In genomic region chr16:79876332-79876730, GRCh38 we compare ENCODE assay signal across 25 cellular contexts.
A peak's percentile ranks its signal among the peaks of the same experiment; 100 is the strongest.
DNase-seq lines count a peak whose midpoint lies in the region; ATAC-seq and TF ChIP-seq lines count a peak whose summit lies in the region.
"Had no signal": no experiment of that assay in that cellular context is flagged by ENCODE, and none has a peak within 500 bp of the region (broad histone marks: within the 10 kb centered on the region; RNA-seq: fewer than 3 reads in every experiment).

No MANE protein-coding gene starts in this region.

- no peaks in the 10 kb centered on the region for H3K4me1 ChIP-seq in prostate gland (replicated peaks)
- H3K4me1 ChIP-seq: gastrocnemius medialis, pancreas, SJSA1, upper lobe of left lung had no signal

- H3K36me3 ChIP-seq in prostate gland: no peaks in the 10 kb centered on the region
- H3K36me3 ChIP-seq: gastrocnemius medialis, pancreas, SJSA1, upper lobe of left lung, WERI-Rb-1 had no signal

- H3K27me3 ChIP-seq in prostate gland (replicated peaks; ENCODE audit: insufficient read depth): no peaks in the 10 kb centered on the region
- H3K27me3 ChIP-seq: gastrocnemius medialis, pancreas, SJSA1, upper lobe of left lung had no signal

- TF ChIP-seq CTCF in prostate gland (IDR thresholded peaks at IDR 0.05): no peak

- intact Hi-C loops in prostate gland (cut with DNase I): no loop called here

- no peak overlapping the region for H3K27ac ChIP-seq in prostate gland
- H3K27ac ChIP-seq: gastrocnemius medialis, pancreas, SJSA1, upper lobe of left lung, WERI-Rb-1 had no signal

- 96% methylated on average over 3 of the region's 3 CpGs for WGBS in prostate gland

- H3K9me3 ChIP-seq in prostate gland: no peaks in the 10 kb centered on the region
- H3K9me3 ChIP-seq: gastrocnemius medialis, pancreas, SJSA1, upper lobe of left lung had no signal

- ATAC-seq in GM18867 (IDR thresholded peaks at IDR 0.05; ENCODE audit: unreplicated experiment): peak; percentile 66
- peak; percentile 62 for ATAC-seq in GM21825 (IDR thresholded peaks at IDR 0.05; ENCODE audit: unreplicated experiment)
- peak; percentile 64 for ATAC-seq in HG03103 (IDR thresholded peaks at IDR 0.05; ENCODE audit: low read depth, unreplicated experiment)
- no peak for ATAC-seq in HG03175 (IDR thresholded peaks at IDR 0.05; ENCODE audit: unreplicated experiment)
- no peak for ATAC-seq in GM19452 (IDR thresholded peaks at IDR 0.05; ENCODE audit: unreplicated experiment)
- ATAC-seq: gastrocnemius medialis; naive thymus-derived CD4-positive, alpha-beta T cell; PC-3 had no signal

- peak; percentile 31 for DNase-seq in glomerular visceral epithelial cell (ENCODE audit: extremely low spot score)
- no peak for DNase-seq in prostate gland (ENCODE audit: low spot score)
- no peak for DNase-seq in HT-29 (ENCODE audit: low spot score)
- DNase-seq: activated CD4-positive, alpha-beta T cell treated with anti-CD3 and anti-CD28 coated beads, Interleukin-2, amount 50 U/mL, for 48 hours; activated naive CD4-positive, alpha-beta T cell treated with anti-CD3 and anti-CD28 coated beads for 36 hours; activated T-cell treated with anti-CD3 and anti-CD28 coated beads for 4 hours; aorta; CD8-positive, alpha-beta memory T cell; DND-41; erythroblast; gastrocnemius medialis; mesendoderm; naive thymus-derived CD4-positive, alpha-beta T cell; NCI-H1436 treated with DMSO at 0.1 percent for 48 hours; NCI-H774; pancreas; PC-3; upper lobe of left lung; WERI-Rb-1 had no signal

- H3K4me3 ChIP-seq in prostate gland: no peak overlapping the region
- H3K4me3 ChIP-seq: gastrocnemius medialis, pancreas, SJSA1, upper lobe of left lung had no signal

- no peak for TF ChIP-seq POLR2A in prostate gland (IDR thresholded peaks at IDR 0.05)

Comparison
In these comparisons a context has a peak if more than half of its experiments do, and no peak if none do; other contexts are left out.
1. ATAC-seq: peak in GM18867 (single experiment), GM21825 (single experiment) and HG03103 (single experiment); none in HG03175 (single experiment) and GM19452 (single experiment).